Comparison of ENCODE assay signal across 30 cellular contexts in genomic region chr20:23374441-23374840, GRCh38.
"Had no signal": no experiment of that assay in that cellular context is flagged by ENCODE, and none has a peak within 500 bp of the region (broad histone marks: within the 10 kb centered on the region; RNA-seq: fewer than 3 reads in every experiment).

No MANE protein-coding gene starts in this region.

- H3K36me3 ChIP-seq: uterus had no signal

- H3K4me1 Mint-ChIP-seq: activated naive CD4-positive, alpha-beta T cell treated with anti-CD3 and anti-CD28 coated beads, Interleukin-2, amount 10 ng/mL, durations not matched to agents 7 days and 5 days; nephron; stimulated activated memory B cell treated with anti-CD40 and anti-IgM and Interleukin-4, amounts not matched to agents 10 μg/mL and 1 μg/mL and 100 μg/mL, for 72 hours; stimulated activated naive CD8-positive, alpha-beta T cell treated with anti-CD3 and anti-CD28 coated beads, Interleukin-15, amount 100 ng/mL, for 72 hours had no signal

- H3K27ac ChIP-seq: brain microvascular endothelial cell, neutrophil, uterus, VCaP had no signal

- H3K9ac ChIP-seq: SK-N-SH had no signal

- H3K9me3 ChIP-seq: neutrophil, SK-N-SH, uterus had no signal

- DNase-seq: activated CD4-positive, alpha-beta T cell treated with anti-CD3 and anti-CD28 coated beads for 48 hours; activated CD4-positive, alpha-beta T cell treated with anti-CD3 and anti-CD28 coated beads, Interleukin-2, amount 50 U/mL, for 48 hours; activated CD8-positive, alpha-beta memory T cell treated with anti-CD3 and anti-CD28 coated beads for 24 hours; activated effector memory CD4-positive, alpha-beta T cell treated with anti-CD3 and anti-CD28 coated beads, Interleukin-2, amount 50 U/mL, for 16 hours; activated naive CD4-positive, alpha-beta T cell treated with anti-CD3 and anti-CD28 coated beads, Interleukin-2, amount 10 ng/mL, durations not matched to agents 7 days and 5 days; amniotic stem cell; brain microvascular endothelial cell; caudate nucleus; effector CD8-positive, alpha-beta T cell; foreskin fibroblast; left colon; retina; SK-N-SH; stimulated activated CD4-positive, alpha-beta T cell treated with anti-CD3 and anti-CD28 coated beads, Interleukin-1b, Interleukin-23, amount 100 ng/mL, for 48 hours; stimulated activated CD4-positive, alpha-beta T cell treated with anti-CD3 and anti-CD28 coated beads, Interleukin-4, amount 100 ng/mL, for 4 hours; stimulated activated CD8-positive, alpha-beta memory T cell treated with anti-CD3 and anti-CD28 coated beads, Interleukin-4, amount 100 ng/mL, for 48 hours; stimulated activated naive CD8-positive, alpha-beta T cell treated with anti-CD3 and anti-CD28 coated beads, Interleukin-15, amount 100 ng/mL, for 72 hours; substantia nigra; SW 1271; T-helper 9 cell; uterus had no signal

- H3K4me2 ChIP-seq: SK-N-SH, smooth muscle cell had no signal

- ATAC-seq: activated CD4-positive, CD25-positive, alpha-beta regulatory T cell treated with anti-CD3 and anti-CD28 coated beads, Interleukin-2, amount 50 U/mL, for 24 hours; left colon; stimulated activated memory B cell treated with anti-CD40 and anti-IgM and Interleukin-4, amounts not matched to agents 10 μg/mL and 1 μg/mL and 100 μg/mL, for 72 hours; stimulated activated naive CD8-positive, alpha-beta T cell treated with anti-CD3 and anti-CD28 coated beads, Interleukin-15, amount 100 ng/mL, for 72 hours had no signal

- H3K4me3 Mint-ChIP-seq: activated naive CD4-positive, alpha-beta T cell treated with anti-CD3 and anti-CD28 coated beads, Interleukin-2, amount 10 ng/mL, durations not matched to agents 7 days and 5 days; nephron; stimulated activated memory B cell treated with anti-CD40 and anti-IgM and Interleukin-4, amounts not matched to agents 10 μg/mL and 1 μg/mL and 100 μg/mL, for 72 hours; stimulated activated naive CD8-positive, alpha-beta T cell treated with anti-CD3 and anti-CD28 coated beads, Interleukin-15, amount 100 ng/mL, for 72 hours; T-helper 1 cell treated with Interleukin-12 subunit alpha and Interleukin-12 subunit beta and Interleukin-4 antibody, amounts not matched to agents 30 μg/mL and 1 μg/mL, for 36 hours; type B pancreatic cell had no signal

- H3K27me3 ChIP-seq: brain microvascular endothelial cell, neutrophil, uterus had no signal

- H3K4me3 ChIP-seq: lung, smooth muscle cell, uterus had no signal

- H3K9me3 Mint-ChIP-seq: nephron; stimulated activated memory B cell treated with anti-CD40 and anti-IgM and Interleukin-4, amounts not matched to agents 10 μg/mL and 1 μg/mL and 100 μg/mL, for 72 hours; stimulated activated naive CD8-positive, alpha-beta T cell treated with anti-CD3 and anti-CD28 coated beads, Interleukin-15, amount 100 ng/mL, for 72 hours; T-helper 1 cell treated with Interleukin-12 subunit alpha and Interleukin-12 subunit beta and Interleukin-4 antibody, amounts not matched to agents 30 μg/mL and 1 μg/mL, for 36 hours; type B pancreatic cell had no signal

- H3K27me3 Mint-ChIP-seq: activated naive CD4-positive, alpha-beta T cell treated with anti-CD3 and anti-CD28 coated beads, Interleukin-2, amount 10 ng/mL, durations not matched to agents 7 days and 5 days; stimulated activated memory B cell treated with anti-CD40 and anti-IgM and Interleukin-4, amounts not matched to agents 10 μg/mL and 1 μg/mL and 100 μg/mL, for 72 hours; stimulated activated naive CD8-positive, alpha-beta T cell treated with anti-CD3 and anti-CD28 coated beads, Interleukin-15, amount 100 ng/mL, for 72 hours; type B pancreatic cell had no signal

- H3K4me1 ChIP-seq: uterus had no signal

- H3K9me2 ChIP-seq: SK-N-SH had no signal

- H3K27ac Mint-ChIP-seq: activated naive CD4-positive, alpha-beta T cell treated with anti-CD3 and anti-CD28 coated beads, Interleukin-2, amount 10 ng/mL, durations not matched to agents 7 days and 5 days; nephron; stimulated activated memory B cell treated with anti-CD40 and anti-IgM and Interleukin-4, amounts not matched to agents 10 μg/mL and 1 μg/mL and 100 μg/mL, for 72 hours; stimulated activated naive CD8-positive, alpha-beta T cell treated with anti-CD3 and anti-CD28 coated beads, Interleukin-15, amount 100 ng/mL, for 72 hours; T-helper 1 cell treated with Interleukin-12 subunit alpha and Interleukin-12 subunit beta and Interleukin-4 antibody, amounts not matched to agents 30 μg/mL and 1 μg/mL, for 36 hours; type B pancreatic cell had no signal
